1 cellular context compared by ENCODE assay signal in the genomic region with DNA sequence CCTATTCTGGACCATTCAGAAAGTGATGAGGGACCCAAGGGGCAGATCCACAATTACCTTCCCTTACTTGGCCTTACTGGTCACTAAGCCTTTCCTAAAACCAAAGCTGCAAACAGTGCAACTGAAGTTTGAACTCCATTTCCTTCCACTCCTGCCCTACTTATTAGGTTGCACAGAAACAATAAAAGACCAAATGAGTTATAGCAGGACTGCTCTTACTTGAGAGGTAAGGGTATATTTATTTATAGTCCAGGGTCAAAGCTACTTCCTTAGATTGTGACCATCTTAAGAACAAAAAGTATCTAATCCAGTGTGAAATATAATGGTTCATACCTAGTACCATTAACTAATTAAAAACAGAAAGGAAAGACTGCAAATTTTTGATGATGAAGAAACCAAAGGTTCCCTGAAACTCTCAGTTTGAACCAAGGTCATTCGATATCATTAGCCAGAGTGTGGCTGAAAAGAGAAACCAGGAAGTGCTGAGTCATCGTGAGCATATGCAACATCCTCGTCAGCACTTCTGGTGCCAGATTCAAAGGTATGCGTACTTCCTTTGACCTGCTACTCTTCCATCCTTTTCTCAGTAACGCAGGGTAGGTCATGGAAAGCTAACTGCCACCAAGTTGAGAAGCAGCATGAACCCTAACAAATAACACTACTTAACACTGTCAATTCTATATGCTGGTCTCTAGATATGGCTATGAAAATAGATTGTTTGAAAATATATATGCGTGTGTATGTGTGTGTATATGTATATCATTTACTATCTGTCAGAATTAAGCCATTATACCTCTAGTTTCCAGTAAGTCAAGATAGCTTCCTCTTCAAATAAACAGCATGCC.
TF ChIP-seq lines count a peak whose summit lies in the region.

No MANE protein-coding gene starts in this region.

TF ChIP-seq in A549, 52 proteins besides CTCF, POLR2A, EP300 and RAD21 (continued from another document):
- TF ChIP-seq MAFK (IDR thresholded peaks at IDR 0.05; ENCODE audit: partially characterized antibody) (peak; percentile 100), FOSL2 (IDR thresholded peaks at IDR 0.05) (peak; percentile 31; the same call in 1 of the 2 replicates), FOSL2 (CRISPR knock-in tag; IDR thresholded peaks at IDR 0.05) (peak; percentile 92), ZNF302 (CRISPR knock-in tag; IDR thresholded peaks at IDR 0.05) (no peak), JUNB (IDR thresholded peaks at IDR 0.05) (peak; percentile 46; the same call in 1 of the 2 replicates), RCOR1 (IDR thresholded peaks at IDR 0.05; ENCODE audit: low read depth, low read length) (no peak), CBX8 (IDR thresholded peaks at IDR 0.05) (no peak), ZSCAN20 (CRISPR knock-in tag; IDR thresholded peaks at IDR 0.05) (no peak), FOXS1 (CRISPR knock-in tag; IDR thresholded peaks at IDR 0.05) (no peak), EHMT2 (IDR thresholded peaks at IDR 0.05; ENCODE audit: low read depth) (no peak), RARB (CRISPR knock-in tag; IDR thresholded peaks at IDR 0.05) (peak; percentile 56; the same call in 1 of the 2 replicates), ESRRA (IDR thresholded peaks at IDR 0.05; ENCODE audit: borderline replicate concordance, low read length) (peak; percentile 78; the same call in 1 of the 2 replicates), SREBF2 (IDR thresholded peaks at IDR 0.05) (no peak), GATA3 (IDR thresholded peaks at IDR 0.05; ENCODE audit: borderline replicate concordance) (peak; percentile 84), EHF (CRISPR knock-in tag; IDR thresholded peaks at IDR 0.05) (peak; percentile 62; the same call in 1 of the 2 replicates), HOXB5 (CRISPR knock-in tag; IDR thresholded peaks at IDR 0.05) (no peak), RFX5 (IDR thresholded peaks at IDR 0.05) (no peak), HOXA7 (CRISPR knock-in tag; IDR thresholded peaks at IDR 0.05) (no peak), KDM5A (IDR thresholded peaks at IDR 0.05) (no peak), CBX2 (IDR thresholded peaks at IDR 0.05; ENCODE audit: borderline replicate concordance, low read depth) (no peak), TFCP2L1 (CRISPR knock-in tag; IDR thresholded peaks at IDR 0.05) (no peak), NR3C1 (IDR thresholded peaks at IDR 0.05) (no peak), HDAC2 (IDR thresholded peaks at IDR 0.05) (no peak), CHD4 (IDR thresholded peaks at IDR 0.05; ENCODE audit: borderline replicate concordance) (no peak), CEBPB (IDR thresholded peaks at IDR 0.05) (peak in 1 of 2 experiments; percentile 84; a peak in 2 of 4 replicates), PHF8 (IDR thresholded peaks at IDR 0.05; ENCODE audit: borderline replicate concordance, low read depth) (no peak), NFE2L2 (conservative IDR thresholded peaks at IDR 0.05; ENCODE audit: low read length) (peak; percentile 100), HEYL (CRISPR knock-in tag; IDR thresholded peaks at IDR 0.05) (no peak)
- TF ChIP-seq, protein P1, sequence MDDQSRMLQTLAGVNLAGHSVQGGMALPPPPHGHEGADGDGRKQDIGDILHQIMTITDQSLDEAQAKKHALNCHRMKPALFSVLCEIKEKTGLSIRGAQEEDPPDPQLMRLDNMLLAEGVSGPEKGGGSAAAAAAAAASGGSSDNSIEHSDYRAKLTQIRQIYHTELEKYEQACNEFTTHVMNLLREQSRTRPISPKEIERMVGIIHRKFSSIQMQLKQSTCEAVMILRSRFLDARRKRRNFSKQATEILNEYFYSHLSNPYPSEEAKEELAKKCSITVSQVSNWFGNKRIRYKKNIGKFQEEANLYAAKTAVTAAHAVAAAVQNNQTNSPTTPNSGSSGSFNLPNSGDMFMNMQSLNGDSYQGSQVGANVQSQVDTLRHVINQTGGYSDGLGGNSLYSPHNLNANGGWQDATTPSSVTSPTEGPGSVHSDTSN (IDR thresholded peaks at IDR 0.05) = 0 out of 2 replicates have a peak, but pooled peaks have one; percentile 31
- TF ChIP-seq, protein P2, sequence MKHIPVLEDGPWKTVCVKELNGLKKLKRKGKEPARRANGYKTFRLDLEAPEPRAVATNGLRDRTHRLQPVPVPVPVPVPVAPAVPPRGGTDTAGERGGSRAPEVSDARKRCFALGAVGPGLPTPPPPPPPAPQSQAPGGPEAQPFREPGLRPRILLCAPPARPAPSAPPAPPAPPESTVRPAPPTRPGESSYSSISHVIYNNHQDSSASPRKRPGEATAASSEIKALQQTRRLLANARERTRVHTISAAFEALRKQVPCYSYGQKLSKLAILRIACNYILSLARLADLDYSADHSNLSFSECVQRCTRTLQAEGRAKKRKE (CRISPR knock-in tag; IDR thresholded peaks at IDR 0.05; ENCODE audit: low read depth) = no peak; the same call in 1 of the 2 replicates
- TF ChIP-seq, protein P3, sequence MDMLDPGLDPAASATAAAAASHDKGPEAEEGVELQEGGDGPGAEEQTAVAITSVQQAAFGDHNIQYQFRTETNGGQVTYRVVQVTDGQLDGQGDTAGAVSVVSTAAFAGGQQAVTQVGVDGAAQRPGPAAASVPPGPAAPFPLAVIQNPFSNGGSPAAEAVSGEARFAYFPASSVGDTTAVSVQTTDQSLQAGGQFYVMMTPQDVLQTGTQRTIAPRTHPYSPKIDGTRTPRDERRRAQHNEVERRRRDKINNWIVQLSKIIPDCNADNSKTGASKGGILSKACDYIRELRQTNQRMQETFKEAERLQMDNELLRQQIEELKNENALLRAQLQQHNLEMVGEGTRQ (IDR thresholded peaks at IDR 0.05) = no peak
- TF ChIP-seq, protein P4, sequence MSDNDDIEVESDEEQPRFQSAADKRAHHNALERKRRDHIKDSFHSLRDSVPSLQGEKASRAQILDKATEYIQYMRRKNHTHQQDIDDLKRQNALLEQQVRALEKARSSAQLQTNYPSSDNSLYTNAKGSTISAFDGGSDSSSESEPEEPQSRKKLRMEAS (IDR thresholded peaks at IDR 0.05) = peak; percentile 73
- TF ChIP-seq, protein P5, sequence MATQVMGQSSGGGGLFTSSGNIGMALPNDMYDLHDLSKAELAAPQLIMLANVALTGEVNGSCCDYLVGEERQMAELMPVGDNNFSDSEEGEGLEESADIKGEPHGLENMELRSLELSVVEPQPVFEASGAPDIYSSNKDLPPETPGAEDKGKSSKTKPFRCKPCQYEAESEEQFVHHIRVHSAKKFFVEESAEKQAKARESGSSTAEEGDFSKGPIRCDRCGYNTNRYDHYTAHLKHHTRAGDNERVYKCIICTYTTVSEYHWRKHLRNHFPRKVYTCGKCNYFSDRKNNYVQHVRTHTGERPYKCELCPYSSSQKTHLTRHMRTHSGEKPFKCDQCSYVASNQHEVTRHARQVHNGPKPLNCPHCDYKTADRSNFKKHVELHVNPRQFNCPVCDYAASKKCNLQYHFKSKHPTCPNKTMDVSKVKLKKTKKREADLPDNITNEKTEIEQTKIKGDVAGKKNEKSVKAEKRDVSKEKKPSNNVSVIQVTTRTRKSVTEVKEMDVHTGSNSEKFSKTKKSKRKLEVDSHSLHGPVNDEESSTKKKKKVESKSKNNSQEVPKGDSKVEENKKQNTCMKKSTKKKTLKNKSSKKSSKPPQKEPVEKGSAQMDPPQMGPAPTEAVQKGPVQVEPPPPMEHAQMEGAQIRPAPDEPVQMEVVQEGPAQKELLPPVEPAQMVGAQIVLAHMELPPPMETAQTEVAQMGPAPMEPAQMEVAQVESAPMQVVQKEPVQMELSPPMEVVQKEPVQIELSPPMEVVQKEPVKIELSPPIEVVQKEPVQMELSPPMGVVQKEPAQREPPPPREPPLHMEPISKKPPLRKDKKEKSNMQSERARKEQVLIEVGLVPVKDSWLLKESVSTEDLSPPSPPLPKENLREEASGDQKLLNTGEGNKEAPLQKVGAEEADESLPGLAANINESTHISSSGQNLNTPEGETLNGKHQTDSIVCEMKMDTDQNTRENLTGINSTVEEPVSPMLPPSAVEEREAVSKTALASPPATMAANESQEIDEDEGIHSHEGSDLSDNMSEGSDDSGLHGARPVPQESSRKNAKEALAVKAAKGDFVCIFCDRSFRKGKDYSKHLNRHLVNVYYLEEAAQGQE (IDR thresholded peaks at IDR 0.05) = no peak
- TF ChIP-seq, protein P6, sequence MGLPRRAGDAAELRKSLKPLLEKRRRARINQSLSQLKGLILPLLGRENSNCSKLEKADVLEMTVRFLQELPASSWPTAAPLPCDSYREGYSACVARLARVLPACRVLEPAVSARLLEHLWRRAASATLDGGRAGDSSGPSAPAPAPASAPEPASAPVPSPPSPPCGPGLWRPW (IDR thresholded peaks at IDR 0.05) = no peak
- TF ChIP-seq, protein P7, sequence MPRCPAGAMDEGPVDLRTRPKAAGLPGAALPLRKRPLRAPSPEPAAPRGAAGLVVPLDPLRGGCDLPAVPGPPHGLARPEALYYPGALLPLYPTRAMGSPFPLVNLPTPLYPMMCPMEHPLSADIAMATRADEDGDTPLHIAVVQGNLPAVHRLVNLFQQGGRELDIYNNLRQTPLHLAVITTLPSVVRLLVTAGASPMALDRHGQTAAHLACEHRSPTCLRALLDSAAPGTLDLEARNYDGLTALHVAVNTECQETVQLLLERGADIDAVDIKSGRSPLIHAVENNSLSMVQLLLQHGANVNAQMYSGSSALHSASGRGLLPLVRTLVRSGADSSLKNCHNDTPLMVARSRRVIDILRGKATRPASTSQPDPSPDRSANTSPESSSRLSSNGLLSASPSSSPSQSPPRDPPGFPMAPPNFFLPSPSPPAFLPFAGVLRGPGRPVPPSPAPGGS (IDR thresholded peaks at IDR 0.05) = 0 out of 3 replicates have a peak, but pooled peaks have one; percentile 54
- TF ChIP-seq, protein P8, sequence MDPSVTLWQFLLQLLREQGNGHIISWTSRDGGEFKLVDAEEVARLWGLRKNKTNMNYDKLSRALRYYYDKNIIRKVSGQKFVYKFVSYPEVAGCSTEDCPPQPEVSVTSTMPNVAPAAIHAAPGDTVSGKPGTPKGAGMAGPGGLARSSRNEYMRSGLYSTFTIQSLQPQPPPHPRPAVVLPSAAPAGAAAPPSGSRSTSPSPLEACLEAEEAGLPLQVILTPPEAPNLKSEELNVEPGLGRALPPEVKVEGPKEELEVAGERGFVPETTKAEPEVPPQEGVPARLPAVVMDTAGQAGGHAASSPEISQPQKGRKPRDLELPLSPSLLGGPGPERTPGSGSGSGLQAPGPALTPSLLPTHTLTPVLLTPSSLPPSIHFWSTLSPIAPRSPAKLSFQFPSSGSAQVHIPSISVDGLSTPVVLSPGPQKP (IDR thresholded peaks at IDR 0.05; ENCODE audit: low read depth, low read length) = no peak
- TF ChIP-seq, protein P9, sequence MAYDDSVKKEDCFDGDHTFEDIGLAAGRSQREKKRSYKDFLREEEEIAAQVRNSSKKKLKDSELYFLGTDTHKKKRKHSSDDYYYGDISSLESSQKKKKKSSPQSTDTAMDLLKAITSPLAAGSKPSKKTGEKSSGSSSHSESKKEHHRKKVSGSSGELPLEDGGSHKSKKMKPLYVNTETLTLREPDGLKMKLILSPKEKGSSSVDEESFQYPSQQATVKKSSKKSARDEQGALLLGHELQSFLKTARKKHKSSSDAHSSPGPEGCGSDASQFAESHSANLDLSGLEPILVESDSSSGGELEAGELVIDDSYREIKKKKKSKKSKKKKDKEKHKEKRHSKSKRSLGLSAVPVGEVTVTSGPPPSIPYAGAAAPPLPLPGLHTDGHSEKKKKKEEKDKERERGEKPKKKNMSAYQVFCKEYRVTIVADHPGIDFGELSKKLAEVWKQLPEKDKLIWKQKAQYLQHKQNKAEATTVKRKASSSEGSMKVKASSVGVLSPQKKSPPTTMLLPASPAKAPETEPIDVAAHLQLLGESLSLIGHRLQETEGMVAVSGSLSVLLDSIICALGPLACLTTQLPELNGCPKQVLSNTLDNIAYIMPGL (CRISPR knock-in tag; IDR thresholded peaks at IDR 0.05; ENCODE audit: borderline replicate concordance) = 0 out of 2 replicates have a peak, but pooled peaks have one; percentile 33
